15 cellular contexts compared by ENCODE assay signal in genomic region chr6:113596477-113596876, GRCh38.
DNase-seq lines count a peak whose midpoint lies in the region; ATAC-seq and TF ChIP-seq lines count a peak whose summit lies in the region.
"Had no signal": no experiment of that assay in that cellular context is flagged by ENCODE, and none has a peak within 500 bp of the region (broad histone marks: within the 10 kb centered on the region; RNA-seq: fewer than 3 reads in every experiment).

No MANE protein-coding gene starts in this region.

- H3K27me3 ChIP-seq in cardiac muscle cell (no peaks in the 10 kb centered on the region), right cardiac atrium (ENCODE audit: control insufficient read depth, insufficient read depth) (no peaks in the 10 kb centered on the region), prostate gland (replicated peaks; ENCODE audit: insufficient read depth) (no peaks in the 10 kb centered on the region), uterus (no peaks in the 10 kb centered on the region), HAP-1 (ENCODE audit: low read depth) (no peaks in the 10 kb centered on the region)
- H3K27me3 ChIP-seq: dorsolateral prefrontal cortex had no signal

- TF ChIP-seq CTCF in cardiac muscle cell (IDR thresholded peaks at IDR 0.05; ENCODE audit: low read depth, low read length) (no peak), prostate gland (IDR thresholded peaks at IDR 0.05) (no peak), uterus (IDR thresholded peaks at IDR 0.05) (no peak)

- H3K36me3 Mint-ChIP-seq in stimulated activated effector memory CD8-positive, alpha-beta T cell treated with anti-CD3 and anti-CD28 coated beads, Interleukin-12 subunit alpha, Interleukin-12 subunit beta, amount 100 ng/mL, for 72 hours: no peaks in the 10 kb centered on the region
- H3K36me3 Mint-ChIP-seq: activated naive CD8-positive, alpha-beta T cell treated with anti-CD3 and anti-CD28 coated beads, Interleukin-2, amount 10 ng/mL, durations not matched to agents 7 days and 5 days; immature natural killer cell had no signal

- H3K4me3 ChIP-seq in cardiac muscle cell (no peak overlapping the region), right cardiac atrium (ENCODE audit: low read length) (no peak overlapping the region), prostate gland (no peak overlapping the region), uterus (no peak overlapping the region), HAP-1 (no peak overlapping the region)
- H3K4me3 ChIP-seq: dorsolateral prefrontal cortex had no signal

- H3K9me3 ChIP-seq in cardiac muscle cell (ENCODE audit: low read depth): no peaks in the 10 kb centered on the region
- H3K9me3 ChIP-seq in right cardiac atrium (ENCODE audit: control insufficient read depth, low read length): no peaks in the 10 kb centered on the region
- H3K9me3 ChIP-seq in prostate gland: no peaks in the 10 kb centered on the region
- H3K9me3 ChIP-seq in uterus: no peaks in the 10 kb centered on the region
- H3K9me3 ChIP-seq in HAP-1: no peaks in the 10 kb centered on the region
- H3K9me3 ChIP-seq: Caco-2 had no signal

- H3K4me3 Mint-ChIP-seq in stimulated activated effector memory CD8-positive, alpha-beta T cell treated with anti-CD3 and anti-CD28 coated beads, Interleukin-12 subunit alpha, Interleukin-12 subunit beta, amount 100 ng/mL, for 72 hours: no peak overlapping the region
- H3K4me3 Mint-ChIP-seq: activated B cell treated with CpG ODN at 0.5 μM for 24 hours; activated naive CD8-positive, alpha-beta T cell treated with anti-CD3 and anti-CD28 coated beads, Interleukin-2, amount 10 ng/mL, durations not matched to agents 7 days and 5 days; immature natural killer cell had no signal

- intact Hi-C loops in left cardiac atrium (cut with DNase I): no loop called here
- intact Hi-C loops in right cardiac atrium (cut with DNase I): no loop called here
- intact Hi-C loops in prostate gland (cut with DNase I): no loop called here
- intact Hi-C loops in uterus (cut with DNase I; ENCODE audit: low total_unique reads): no loop called here

- peaks cover 2% of the 10 kb centered on the region for H3K9me3 Mint-ChIP-seq in stimulated activated effector memory CD8-positive, alpha-beta T cell treated with anti-CD3 and anti-CD28 coated beads, Interleukin-12 subunit alpha, Interleukin-12 subunit beta, amount 100 ng/mL, for 72 hours
- H3K9me3 Mint-ChIP-seq: activated naive CD8-positive, alpha-beta T cell treated with anti-CD3 and anti-CD28 coated beads, Interleukin-2, amount 10 ng/mL, durations not matched to agents 7 days and 5 days had no signal

- no peak overlapping the region for H3K27ac Mint-ChIP-seq in stimulated activated effector memory CD8-positive, alpha-beta T cell treated with anti-CD3 and anti-CD28 coated beads, Interleukin-12 subunit alpha, Interleukin-12 subunit beta, amount 100 ng/mL, for 72 hours
- H3K27ac Mint-ChIP-seq: activated B cell treated with CpG ODN at 0.5 μM for 24 hours; activated naive CD8-positive, alpha-beta T cell treated with anti-CD3 and anti-CD28 coated beads, Interleukin-2, amount 10 ng/mL, durations not matched to agents 7 days and 5 days; immature natural killer cell had no signal

- TF ChIP-seq POLR2A in prostate gland (IDR thresholded peaks at IDR 0.05): no peak
- TF ChIP-seq POLR2A in uterus (IDR thresholded peaks at IDR 0.05): no peak

- in situ Hi-C loops in HAP-1 (cut with MboI; ENCODE audit: low sequenced_read_pairs): no loop called here

- H3K27ac ChIP-seq in cardiac muscle cell: peak overlapping the region; percentile 50
- H3K27ac ChIP-seq in right cardiac atrium (ENCODE audit: low read length): peak overlapping the region; percentile 13
- peak overlapping the region; percentile 34 to 45 for H3K27ac ChIP-seq in prostate gland
- peak overlapping the region; percentile 73 to 78 for H3K27ac ChIP-seq in uterus

- WGBS in right cardiac atrium: 38% methylated on average over 3 of the region's 3 CpGs
- 19% methylated on average over 3 of the region's 3 CpGs for whole genome bisulfite sequencing in prostate gland

- H3K4me1 ChIP-seq in cardiac muscle cell (ENCODE audit: low read depth): peaks cover 29% of the 10 kb centered on the region
- H3K4me1 ChIP-seq in right cardiac atrium (ENCODE audit: control insufficient read depth, insufficient read depth, low read length): no peaks in the 10 kb centered on the region
- H3K4me1 ChIP-seq in prostate gland (replicated peaks): peaks cover 2% of the 10 kb centered on the region
- peaks cover 0 to 8% of the 10 kb centered on the region in 2 donors for H3K4me1 ChIP-seq in uterus
- H3K4me1 ChIP-seq in HAP-1: peaks cover 14% of the 10 kb centered on the region

- DNase-seq in cardiac muscle cell (ENCODE audit: low read depth in 1 of 2, low spot score in 1 of 2): peak in 1 of 2 donors; percentile 12
- no peak for DNase-seq in left cardiac atrium
- DNase-seq in right cardiac atrium: no peak
- DNase-seq in prostate gland (ENCODE audit: low spot score): no peak
- DNase-seq in uterus: no peak
- no peak for DNase-seq in stimulated activated effector memory CD8-positive, alpha-beta T cell treated with anti-CD3 and anti-CD28 coated beads, Interleukin-12 subunit alpha, Interleukin-12 subunit beta, amount 100 ng/mL, for 72 hours (ENCODE audit: low spot score in 2 of 2)
- DNase-seq in HAP-1 (ENCODE audit: low spot score in 2 of 2): no peak
- DNase-seq: activated B cell treated with CpG ODN at 0.5 μM for 24 hours; activated CD8-positive, alpha-beta memory T cell treated with anti-CD3 and anti-CD28 coated beads, Interleukin-2, amount 50 U/mL, for 4 hours; activated naive CD8-positive, alpha-beta T cell treated with anti-CD3 and anti-CD28 coated beads, Interleukin-2, amount 10 ng/mL, durations not matched to agents 7 days and 5 days; Caco-2; dorsolateral prefrontal cortex; GOT3; immature natural killer cell had no signal

- H3K36me3 ChIP-seq in cardiac muscle cell: no peaks in the 10 kb centered on the region
- H3K36me3 ChIP-seq in prostate gland: no peaks in the 10 kb centered on the region
- no peaks in the 10 kb centered on the region for H3K36me3 ChIP-seq in uterus
- H3K36me3 ChIP-seq in HAP-1 (replicated peaks): no peaks in the 10 kb centered on the region

- ATAC-seq in left cardiac atrium: no peak
- peak; percentile 30 to 66 for ATAC-seq in right cardiac atrium
- ATAC-seq in stimulated activated effector memory CD8-positive, alpha-beta T cell treated with anti-CD3 and anti-CD28 coated beads, Interleukin-12 subunit alpha, Interleukin-12 subunit beta, amount 100 ng/mL, for 72 hours: no peak
- no peak for ATAC-seq in HG03520 (IDR thresholded peaks at IDR 0.05; ENCODE audit: unreplicated experiment)

- H3K4me1 Mint-ChIP-seq in stimulated activated effector memory CD8-positive, alpha-beta T cell treated with anti-CD3 and anti-CD28 coated beads, Interleukin-12 subunit alpha, Interleukin-12 subunit beta, amount 100 ng/mL, for 72 hours: no peaks in the 10 kb centered on the region
- H3K4me1 Mint-ChIP-seq: activated naive CD8-positive, alpha-beta T cell treated with anti-CD3 and anti-CD28 coated beads, Interleukin-2, amount 10 ng/mL, durations not matched to agents 7 days and 5 days; immature natural killer cell had no signal

Comparison
In these comparisons a context has a peak if more than half of its experiments do, and no peak if none do; other contexts are left out.
1. ATAC-seq: peak in right cardiac atrium (2 of 2); none in left cardiac atrium (0 of 2), stimulated activated effector memory CD8-positive, alpha-beta T cell treated with anti-CD3 and anti-CD28 coated beads, Interleukin-12 subunit alpha, Interleukin-12 subunit beta, amount 100 ng/mL, for 72 hours (single experiment) and HG03520 (single experiment).
2. H3K27ac ChIP-seq: peak in every context shown above with its lines; median percentile 76 in uterus; 50 in cardiac muscle cell; 40 in prostate gland; 13 in right cardiac atrium.